Comparison of ENCODE assay signal across 15 cellular contexts in the genomic region with DNA sequence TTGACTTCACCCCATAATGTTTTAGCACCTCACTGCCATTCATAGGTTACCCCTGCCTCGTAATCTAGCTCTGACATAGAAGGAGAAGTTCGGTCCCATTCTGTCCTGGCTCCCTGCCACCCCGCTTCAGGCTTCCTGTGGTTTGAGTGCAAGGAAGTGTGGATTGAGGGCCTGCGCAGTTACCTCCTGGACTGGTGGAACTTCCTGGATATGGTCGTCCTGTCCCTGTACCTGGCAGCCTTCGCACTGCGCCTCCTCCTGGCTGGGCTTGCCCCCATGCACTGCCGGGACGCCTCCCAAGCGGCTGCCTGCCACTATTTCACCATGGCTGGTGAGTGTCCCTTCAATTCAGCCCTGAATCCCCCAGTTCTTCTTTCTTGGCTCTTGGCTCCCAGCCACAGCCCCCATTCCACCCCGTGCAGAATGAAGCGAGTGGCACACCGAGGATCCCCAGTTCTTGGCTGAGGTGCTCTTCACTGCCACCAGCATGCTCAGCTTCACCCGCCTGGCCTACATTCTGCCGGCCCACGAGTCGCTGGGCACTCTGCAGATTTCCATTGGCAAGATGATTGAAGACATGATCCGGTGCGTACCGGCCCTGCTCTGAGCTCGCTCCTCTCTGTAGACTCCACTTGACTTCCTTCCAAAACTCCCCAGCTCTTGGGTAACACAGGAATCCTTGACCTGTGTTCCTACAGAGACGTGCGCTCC. TPM values are rescaled to one million over a fixed set of nuclear protein-coding genes. Genes with fewer than 3 reads are reported as not detected.
DNase-seq lines count a peak whose midpoint lies in the region; ATAC-seq, FAIRE-seq and TF ChIP-seq lines count a peak whose summit lies in the region.
"Had no signal": no experiment of that assay in that cellular context is flagged by ENCODE, and none has a peak within 500 bp of the region (broad histone marks: within the 10 kb centered on the region; RNA-seq: fewer than 3 reads in every experiment).

No MANE protein-coding gene starts in this region.

- H3K4me3 ChIP-seq in GM12878 (no peak overlapping the region), lower lobe of right lung (peak overlapping the region; percentile 29), transverse colon (no peak overlapping the region)
- H3K4me3 ChIP-seq: A549, MG63 had no signal

- peak overlapping the region; percentile 7; the same call in 1 of the 2 replicates for H2AFZ ChIP-seq in GM12878 (ENCODE audit: control insufficient read depth, low read depth, low read length)

- H3K4me3 Mint-ChIP-seq in activated CD4-positive, alpha-beta memory T cell treated with anti-CD3 and anti-CD28 coated beads for 36 hours: no peak overlapping the region
- no peak overlapping the region for H3K4me3 Mint-ChIP-seq in activated CD4-positive, alpha-beta memory T cell treated with anti-CD3 and anti-CD28 coated beads, Interleukin-2, amount 10 ng/mL, durations not matched to agents 7 days and 5 days
- no peak overlapping the region for H3K4me3 Mint-ChIP-seq in progenitor cell of endocrine pancreas (ENCODE audit: low read depth)

- in situ Hi-C loops in GM12878 (cut with MboI): no loop called here
- in situ Hi-C loops in transverse colon (cut with MboI; ENCODE audit: low pct_ligation_motif_present in 1 of 4, low pct_unique_long_range_greater_than_20kb in 1 of 4, low sequenced_read_pairs in 3 of 4): no loop called here
- in situ Hi-C loops in ACHN (cut with HindIII; ENCODE audit: low pct_ligation_motif_present, low pct_unique_long_range_greater_than_20kb, low sequenced_read_pairs): no loop called here

- TF ChIP-seq RAD21 in GM12878 (IDR thresholded peaks at IDR 0.05; ENCODE audit: insufficient read depth, low read depth, low read length): no peak

- TF ChIP-seq POLR2A in GM12878 (IDR thresholded peaks at IDR 0.05; ENCODE audit: low read depth, low read length) (no peak), transverse colon (IDR thresholded peaks at IDR 0.05) (no peak)

- H3K36me3 Mint-ChIP-seq in activated CD4-positive, alpha-beta memory T cell treated with anti-CD3 and anti-CD28 coated beads for 36 hours: no peaks in the 10 kb centered on the region
- H3K36me3 Mint-ChIP-seq in activated CD4-positive, alpha-beta memory T cell treated with anti-CD3 and anti-CD28 coated beads, Interleukin-2, amount 10 ng/mL, durations not matched to agents 7 days and 5 days (ENCODE audit: low read depth): no peaks in the 10 kb centered on the region
- H3K36me3 Mint-ChIP-seq in progenitor cell of endocrine pancreas (ENCODE audit: insufficient read depth): no peaks in the 10 kb centered on the region

- peak; percentile 14 for DNase-seq in activated CD4-positive, alpha-beta memory T cell treated with anti-CD3 and anti-CD28 coated beads for 36 hours
- no peak for DNase-seq in activated CD4-positive, alpha-beta memory T cell treated with anti-CD3 and anti-CD28 coated beads, Interleukin-2, amount 10 ng/mL, durations not matched to agents 7 days and 5 days
- no peak for DNase-seq in GM12878 (ENCODE audit: low read depth, low spot score)
- DNase-seq in lower lobe of right lung: peak; percentile 84
- DNase-seq in transverse colon: peak; percentile 30
- DNase-seq in ACHN: no peak
- no peak for DNase-seq in progenitor cell of endocrine pancreas (ENCODE audit: low spot score, unreplicated experiment)
- DNase-seq: SK-N-SH; stimulated activated CD4-positive, alpha-beta T cell treated with anti-CD3 and anti-CD28 coated beads, Interleukin-4, amount 100 ng/mL, for 24 hours had no signal

- POLR2A ChIA-PET in activated CD4-positive, alpha-beta memory T cell treated with anti-CD3 and anti-CD28 coated beads for 36 hours (lab: Charles Lee): no interaction called here
- POLR2A ChIA-PET in activated CD4-positive, alpha-beta memory T cell treated with anti-CD3 and anti-CD28 coated beads, Interleukin-2, amount 10 ng/mL, durations not matched to agents 7 days and 5 days (lab: Charles Lee): no interaction called here
- POLR2A ChIA-PET in GM12878 (lab: Charles Lee): no interaction called here

- H3K4me1 ChIP-seq in GM12878 (ENCODE audit: control insufficient read depth, insufficient read depth, low read length) (no peaks in the 10 kb centered on the region), lower lobe of right lung (no peaks in the 10 kb centered on the region), transverse colon (no peaks in the 10 kb centered on the region)
- H3K4me1 ChIP-seq: A549 had no signal

- FAIRE-seq in GM12878 (lab: Jason Lieb, UNC): no peak
- FAIRE-seq: A549, H54 had no signal

- H3K27ac Mint-ChIP-seq in activated CD4-positive, alpha-beta memory T cell treated with anti-CD3 and anti-CD28 coated beads for 36 hours: no peak overlapping the region
- H3K27ac Mint-ChIP-seq in activated CD4-positive, alpha-beta memory T cell treated with anti-CD3 and anti-CD28 coated beads, Interleukin-2, amount 10 ng/mL, durations not matched to agents 7 days and 5 days: no peak overlapping the region
- H3K27ac Mint-ChIP-seq in progenitor cell of endocrine pancreas: no peak overlapping the region

- no peaks in the 10 kb centered on the region for H3K27me3 ChIP-seq in GM12878 (replicated peaks in 1 of 2; ENCODE audit: control insufficient read depth in 2 of 2, insufficient read depth in 2 of 2, low read length in 1 of 2)
- no peaks in the 10 kb centered on the region for H3K27me3 ChIP-seq in lower lobe of right lung (ENCODE audit: low read depth)
- H3K27me3 ChIP-seq in transverse colon: no peaks in the 10 kb centered on the region
- H3K27me3 ChIP-seq: MG63, neutrophil had no signal

- no peak for ATAC-seq in GM12878
- ATAC-seq in lower lobe of right lung: peak; percentile 66 to 75
- ATAC-seq in GM18867 (IDR thresholded peaks at IDR 0.05; ENCODE audit: unreplicated experiment): no peak

- SMC1A ChIA-PET in GM12878 (lab: Charles Lee; ENCODE audit: uncharacterized antibody, unreplicated experiment): no interaction called here

- RAD21 ChIA-PET in GM12878 (lab: Charles Lee; ENCODE audit: unreplicated experiment): no interaction called here

- intact Hi-C loops in activated CD4-positive, alpha-beta memory T cell treated with anti-CD3 and anti-CD28 coated beads for 36 hours (cut with micrococcal nuclease): no loop called here
- intact Hi-C loops in GM12878 (cut with micrococcal nuclease; ENCODE audit: unreplicated experiment) (no loop called here), lower lobe of right lung (cut with DNase I) (no loop called here), transverse colon (cut with DNase I; ENCODE audit: low total_unique reads) (no loop called here)

- 40% methylated on average over 23 of the region's 23 CpGs for WGBS in GM12878 (ENCODE audit: insufficient coverage, insufficient replicate concordance, low lambda C conversion rate, missing lambda C conversion rate)
- 63% methylated on average over 23 of the region's 23 CpGs; no CpG with 5 or more reads in 1 of the 2 donors for WGBS in transverse colon (ENCODE audit: low coverage in 1 of 2), 2 donors

- no peak overlapping the region for H3K9ac ChIP-seq in GM12878 (ENCODE audit: control insufficient read depth, insufficient read depth, low read length)
- H3K9ac ChIP-seq: SK-N-SH had no signal

- H3K36me3 ChIP-seq in GM12878 (ENCODE audit: control insufficient read depth in 2 of 2, insufficient read depth in 2 of 2, low read length in 1 of 2) (no peaks in the 10 kb centered on the region), lower lobe of right lung (no peaks in the 10 kb centered on the region), transverse colon (no peaks in the 10 kb centered on the region)
- H3K36me3 ChIP-seq: MG63, neutrophil had no signal

- no peaks in the 10 kb centered on the region for H3K9me3 Mint-ChIP-seq in activated CD4-positive, alpha-beta memory T cell treated with anti-CD3 and anti-CD28 coated beads for 36 hours
- no peaks in the 10 kb centered on the region for H3K9me3 Mint-ChIP-seq in activated CD4-positive, alpha-beta memory T cell treated with anti-CD3 and anti-CD28 coated beads, Interleukin-2, amount 10 ng/mL, durations not matched to agents 7 days and 5 days
- H3K9me3 Mint-ChIP-seq in progenitor cell of endocrine pancreas (ENCODE audit: low read depth): no peaks in the 10 kb centered on the region

- CTCF ChIA-PET in activated CD4-positive, alpha-beta memory T cell treated with anti-CD3 and anti-CD28 coated beads for 36 hours (lab: Charles Lee): interaction anchor here (0.8 to 1.1 kb wide), 2 partner anchors 16 to 285 kb away, joined by 3 to 5 read pairs; no protein-coding TSS in a partner anchor
- CTCF ChIA-PET in activated CD4-positive, alpha-beta memory T cell treated with anti-CD3 and anti-CD28 coated beads, Interleukin-2, amount 10 ng/mL, durations not matched to agents 7 days and 5 days (lab: Charles Lee): no interaction called here
- CTCF ChIA-PET in GM12878 (lab: Yijun Ruan, JAX): no interaction called here

- H3K27ac ChIP-seq in GM12878 (ENCODE audit: control insufficient read depth, insufficient read depth) (no peak overlapping the region), lower lobe of right lung (no peak overlapping the region), transverse colon (no peak overlapping the region)
- H3K27ac ChIP-seq: neutrophil had no signal

- no peak for TF ChIP-seq EP300 in GM12878 (IDR thresholded peaks at IDR 0.05; ENCODE audit: borderline replicate concordance in 1 of 2, control insufficient read depth in 1 of 2, low read depth in 2 of 2, low read length in 2 of 2)
- no peak for TF ChIP-seq EP300 in transverse colon (IDR thresholded peaks at IDR 0.05; ENCODE audit: low read depth)

- no peak overlapping the region for H3K4me2 ChIP-seq in GM12878 (ENCODE audit: control insufficient read depth, insufficient read depth)
- H3K4me2 ChIP-seq: A549, SK-N-SH had no signal

- BruUV-seq in GM12878 (replicated peaks; lab: Mats Ljungman, UMichigan): no TSS peak

- no peaks in the 10 kb centered on the region for H4K20me1 ChIP-seq in GM12878 (ENCODE audit: control insufficient read depth, insufficient read depth)

- H3K9me3 ChIP-seq in GM12878 (replicated peaks; ENCODE audit: control insufficient read depth, insufficient read depth, low read length): no peaks in the 10 kb centered on the region
- H3K9me3 ChIP-seq in lower lobe of right lung: no peaks in the 10 kb centered on the region
- H3K9me3 ChIP-seq in transverse colon: no peaks in the 10 kb centered on the region
- H3K9me3 ChIP-seq: A549, MG63, neutrophil, SK-N-SH had no signal

- H3K79me2 ChIP-seq in GM12878 (ENCODE audit: control insufficient read depth, insufficient read depth, low read length): no peaks in the 10 kb centered on the region

- TF ChIP-seq CTCF in GM12878 (IDR thresholded peaks at IDR 0.05 in 2 of 3, conservative IDR thresholded peaks at IDR 0.05 in 1 of 3; ENCODE audit: control insufficient read depth in 2 of 3, extremely low read depth in 1 of 3, insufficient read depth in 1 of 3, low read depth in 3 of 3, low read length in 3 of 3): no peak
- no peak for TF ChIP-seq CTCF in lower lobe of right lung (IDR thresholded peaks at IDR 0.05)
- TF ChIP-seq CTCF in transverse colon (IDR thresholded peaks at IDR 0.05): no peak
- no peak for TF ChIP-seq CTCF in progenitor cell of endocrine pancreas (IDR thresholded peaks at IDR 0.05; ENCODE audit: unreplicated experiment)

- H3K4me1 Mint-ChIP-seq in activated CD4-positive, alpha-beta memory T cell treated with anti-CD3 and anti-CD28 coated beads for 36 hours (ENCODE audit: low read depth): peaks cover 4% of the 10 kb centered on the region
- H3K4me1 Mint-ChIP-seq in activated CD4-positive, alpha-beta memory T cell treated with anti-CD3 and anti-CD28 coated beads, Interleukin-2, amount 10 ng/mL, durations not matched to agents 7 days and 5 days: no peaks in the 10 kb centered on the region
- no peaks in the 10 kb centered on the region for H3K4me1 Mint-ChIP-seq in progenitor cell of endocrine pancreas (ENCODE audit: low read depth)

- H3K27me3 Mint-ChIP-seq in activated CD4-positive, alpha-beta memory T cell treated with anti-CD3 and anti-CD28 coated beads for 36 hours: no peaks in the 10 kb centered on the region
- H3K27me3 Mint-ChIP-seq in activated CD4-positive, alpha-beta memory T cell treated with anti-CD3 and anti-CD28 coated beads, Interleukin-2, amount 10 ng/mL, durations not matched to agents 7 days and 5 days: no peaks in the 10 kb centered on the region
- peaks cover 7% of the 10 kb centered on the region for H3K27me3 Mint-ChIP-seq in progenitor cell of endocrine pancreas

RNA-seq across cellular contexts. Expression of a gene that starts 15.4 kb away (rescaled TPM):
- total RNA-seq in activated CD4-positive, alpha-beta memory T cell treated with anti-CD3 and anti-CD28 coated beads for 36 hours: not detected
- not detected for total RNA-seq in activated CD4-positive, alpha-beta memory T cell treated with anti-CD3 and anti-CD28 coated beads, Interleukin-2, amount 10 ng/mL, durations not matched to agents 7 days and 5 days
- total RNA-seq in GM12878 (2013; cell fraction: nucleolus; rRNA removed): not detected in 2 replicates
- total RNA-seq in GM12878 (2014; rRNA removed) (not detected in 2 replicates), GM12878 (2014; rRNA removed; fragmentation: Illumina TruSeq; extraction: Trizol) (not detected in 2 replicates), GM12878 (2021) (not detected in 2 replicates), lower lobe of right lung (2.2 TPM), transverse colon (under 1 TPM in 1 of 4 donors, not detected in 3; 0.64 TPM), progenitor cell of endocrine pancreas (1.8 and 3.8 TPM in 2 replicates)
- polyA plus RNA-seq in GM12878 (2011; ENCODE audit: low read depth): not detected
- polyA plus RNA-seq in GM12878 (2011; rRNA removed) (not detected in 2 replicates), GM12878 (2014; fragmentation: Illumina TruSeq; extraction: Trizol) (not detected in 2 replicates), GM12878 (2014; fragmentation: Nextera tagmentation; extraction: Ambion mirVana) (not detected), GM12878 (2014; rRNA removed) (0.06 TPM in 1 of 2 replicates, not detected in the other), GM12878 (2016; fragmentation: Nextera tagmentation; extraction: Ambion mirVana) (not detected)
- polyA plus RNA-seq in GM12878 (2011; cell fraction: cytosol; rRNA removed): not detected in 2 replicates
- polyA plus RNA-seq in GM12878 (2011; cell fraction: nucleus; rRNA removed): not detected in 2 replicates
- not detected in 2 replicates for polyA plus RNA-seq in GM12878 (2012)
- polyA minus RNA-seq in GM12878 (2011; rRNA and poly(A)+ RNA removed): not detected in 2 replicates
- not detected in 2 replicates for polyA minus RNA-seq in GM12878 (2011; cell fraction: cytosol; rRNA and poly(A)+ RNA removed)
- polyA minus RNA-seq in GM12878 (2011; cell fraction: nucleus; rRNA and poly(A)+ RNA removed): not detected in 2 replicates

RNA-seq across cellular contexts. Expression of a gene that starts 18.5 kb away (rescaled TPM):
- not detected for total RNA-seq in activated CD4-positive, alpha-beta memory T cell treated with anti-CD3 and anti-CD28 coated beads for 36 hours
- not detected for total RNA-seq in activated CD4-positive, alpha-beta memory T cell treated with anti-CD3 and anti-CD28 coated beads, Interleukin-2, amount 10 ng/mL, durations not matched to agents 7 days and 5 days
- total RNA-seq in GM12878 (2013; cell fraction: nucleolus; rRNA removed): not detected in 2 replicates
- total RNA-seq in GM12878 (2014; rRNA removed) (not detected in 2 replicates), GM12878 (2014; rRNA removed; fragmentation: Illumina TruSeq; extraction: Trizol) (not detected in 2 replicates), GM12878 (2021) (not detected in 2 replicates), lower lobe of right lung (1.0 TPM), transverse colon (1 to 10 TPM in 2 of 4 donors, not detected in 2; 3.3 to 3.7 TPM), progenitor cell of endocrine pancreas (not detected in 2 replicates)
- polyA plus RNA-seq in GM12878 (2011; ENCODE audit: low read depth): not detected
- polyA plus RNA-seq in GM12878 (2011; rRNA removed) (not detected in 2 replicates), GM12878 (2014; fragmentation: Illumina TruSeq; extraction: Trizol) (not detected in 2 replicates), GM12878 (2014; fragmentation: Nextera tagmentation; extraction: Ambion mirVana) (not detected), GM12878 (2014; rRNA removed) (not detected in 2 replicates), GM12878 (2016; fragmentation: Nextera tagmentation; extraction: Ambion mirVana) (not detected)
- not detected in 2 replicates for polyA plus RNA-seq in GM12878 (2011; cell fraction: cytosol; rRNA removed)
- not detected in 2 replicates for polyA plus RNA-seq in GM12878 (2011; cell fraction: nucleus; rRNA removed)
- polyA plus RNA-seq in GM12878 (2012): not detected in 2 replicates
- not detected in 2 replicates for polyA minus RNA-seq in GM12878 (2011; rRNA and poly(A)+ RNA removed)
- not detected in 2 replicates for polyA minus RNA-seq in GM12878 (2011; cell fraction: cytosol; rRNA and poly(A)+ RNA removed)
- not detected in 2 replicates for polyA minus RNA-seq in GM12878 (2011; cell fraction: nucleus; rRNA and poly(A)+ RNA removed)
- total RNA-seq: Daoy had no signal
- polyA plus RNA-seq: A549, SK-N-SH had no signal

RNA-seq across cellular contexts. Expression of a gene that starts 44.8 kb away (rescaled TPM):
- total RNA-seq in activated CD4-positive, alpha-beta memory T cell treated with anti-CD3 and anti-CD28 coated beads for 36 hours: 1 to 10 TPM in 1 of 2 experiments, under 1 TPM in 1; 0.57 to 1.0 TPM
- total RNA-seq in activated CD4-positive, alpha-beta memory T cell treated with anti-CD3 and anti-CD28 coated beads, Interleukin-2, amount 10 ng/mL, durations not matched to agents 7 days and 5 days: 1 to 10 TPM; 1.5 to 1.6 TPM
- total RNA-seq in GM12878 (2013; cell fraction: nucleolus; rRNA removed): 1.8 and 3.0 TPM in 2 replicates
- total RNA-seq in GM12878 (2014; rRNA removed) (1.0 and 1.5 TPM in 2 replicates), GM12878 (2014; rRNA removed; fragmentation: Illumina TruSeq; extraction: Trizol) (0.85 and 1.2 TPM in 2 replicates), GM12878 (2021) (0.93 and 1.5 TPM in 2 replicates), lower lobe of right lung (1.7 TPM), transverse colon (1 to 10 TPM in 3 of 4 donors, not detected in 1; 1.2 to 5.2 (median 1.3) TPM), progenitor cell of endocrine pancreas (2.8 and 3.3 TPM in 2 replicates)
- 0.38 TPM for polyA plus RNA-seq in GM12878 (2011; ENCODE audit: low read depth)
- polyA plus RNA-seq in GM12878 (2011; rRNA removed) (0.24 and 0.39 TPM in 2 replicates), GM12878 (2014; fragmentation: Illumina TruSeq; extraction: Trizol) (0.33 and 0.73 TPM in 2 replicates), GM12878 (2014; fragmentation: Nextera tagmentation; extraction: Ambion mirVana) (under 1 TPM; 0.14 to 0.31 TPM), GM12878 (2014; rRNA removed) (0.68 and 1.4 TPM in 2 replicates), GM12878 (2016; fragmentation: Nextera tagmentation; extraction: Ambion mirVana) (under 1 TPM; 0.32 to 0.45 TPM)
- 0.37 and 0.75 TPM in 2 replicates for polyA plus RNA-seq in GM12878 (2011; cell fraction: cytosol; rRNA removed)
- polyA plus RNA-seq in GM12878 (2011; cell fraction: nucleus; rRNA removed): 2.4 and 2.8 TPM in 2 replicates
- polyA plus RNA-seq in GM12878 (2012): 0.35 and 0.38 TPM in 2 replicates
- polyA minus RNA-seq in GM12878 (2011; rRNA and poly(A)+ RNA removed): 1.6 and 2.1 TPM in 2 replicates
- polyA minus RNA-seq in GM12878 (2011; cell fraction: cytosol; rRNA and poly(A)+ RNA removed): not detected in 2 replicates
- 1.8 and 6.2 TPM in 2 replicates for polyA minus RNA-seq in GM12878 (2011; cell fraction: nucleus; rRNA and poly(A)+ RNA removed)

Comparison
In these comparisons a context has a peak if more than half of its experiments do, and no peak if none do; other contexts are left out.
1. DNase-seq: peak in activated CD4-positive, alpha-beta memory T cell treated with anti-CD3 and anti-CD28 coated beads for 36 hours (single experiment), lower lobe of right lung (single experiment) and transverse colon (single experiment); none in activated CD4-positive, alpha-beta memory T cell treated with anti-CD3 and anti-CD28 coated beads, Interleukin-2, amount 10 ng/mL, durations not matched to agents 7 days and 5 days (single experiment), GM12878 (single experiment), ACHN (single experiment) and progenitor cell of endocrine pancreas (single experiment).
2. ATAC-seq: peak in lower lobe of right lung (2 of 2); none in GM12878 (single experiment) and GM18867 (single experiment).